1 cellular context compared by ENCODE assay signal in the genomic region with DNA sequence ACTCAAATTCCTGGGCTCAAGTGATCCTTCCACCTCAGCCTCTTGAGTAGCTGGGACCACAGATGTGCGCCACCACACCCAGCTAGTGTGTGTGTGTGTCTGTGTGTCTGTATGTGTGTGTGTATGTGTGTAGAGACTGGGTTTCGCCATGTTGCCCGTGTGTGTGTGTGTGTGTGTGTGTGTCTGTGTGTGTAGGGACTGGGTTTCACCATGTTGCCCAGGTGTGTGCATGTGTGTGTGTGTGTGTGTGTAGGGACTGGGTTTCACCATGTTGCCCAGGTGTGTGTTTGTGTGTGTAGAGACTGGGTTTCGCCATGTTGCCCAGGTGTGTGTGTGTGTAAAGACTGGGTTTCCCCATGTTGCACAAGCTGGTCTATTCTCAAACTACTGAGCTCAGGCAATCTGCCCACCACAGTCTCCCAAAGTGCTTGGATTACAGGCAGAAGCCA.
TF ChIP-seq lines count a peak whose summit lies in the region.

No MANE protein-coding gene starts in this region.

TF ChIP-seq in IMR-90, 13 proteins besides CTCF, POLR2A, EP300 and RAD21:
- no peak for TF ChIP-seq FOS (IDR thresholded peaks at IDR 0.05; ENCODE audit: low read depth, low read length)
- TF ChIP-seq CHD1 (IDR thresholded peaks at IDR 0.05; ENCODE audit: low read depth, low read length), result no peak
- no peak for TF ChIP-seq MAFK (IDR thresholded peaks at IDR 0.05; ENCODE audit: low read depth, low read length)
- TF ChIP-seq CEBPB (IDR thresholded peaks at IDR 0.05; ENCODE audit: low read depth, low read length), result peak; percentile 73
- TF ChIP-seq BHLHE40 (IDR thresholded peaks at IDR 0.05; ENCODE audit: low read depth, low read length), result no peak
TF ChIP-seq in IMR-90: peak in this region for 1.
